27 cellular contexts compared by ENCODE assay signal in genomic region chr1:13443506-13443905, GRCh38. TPM values are rescaled to one million over a fixed set of nuclear protein-coding genes. Genes with fewer than 3 reads are reported as not detected.
DNase-seq lines count a peak whose midpoint lies in the region; ATAC-seq, FAIRE-seq and TF ChIP-seq lines count a peak whose summit lies in the region.
"Had no signal": no experiment of that assay in that cellular context is flagged by ENCODE, and none has a peak within 500 bp of the region (broad histone marks: within the 10 kb centered on the region; RNA-seq: fewer than 3 reads in every experiment).

No MANE protein-coding gene starts in this region.

- no peaks in the 10 kb centered on the region for H3K79me2 ChIP-seq in astrocyte (ENCODE audit: insufficient read depth, low read length)
- H3K79me2 ChIP-seq in GM23338 (replicated peaks; ENCODE audit: insufficient read depth), result no peaks in the 10 kb centered on the region

- H2AK5ac ChIP-seq in neuronal stem cell (ENCODE audit: low read depth, low read length), result no peak overlapping the region

- 56 to 69% methylated on average over 6 to 8 of the region's 8 CpGs for WGBS in endodermal cell (ENCODE audit: insufficient coverage in 1 of 2, insufficient read length in 1 of 2), 2 experiments
- no CpG with 5 or more reads among the region's 8 CpGs for WGBS in neuronal stem cell (ENCODE audit: extremely low coverage in 2 of 2, insufficient read length in 2 of 2, insufficient replicate concordance in 1 of 2), 2 donors

- TF ChIP-seq CTCF in astrocyte (IDR thresholded peaks at IDR 0.05; ENCODE audit: insufficient read depth, low read depth, low read length) (no peak), endodermal cell (conservative IDR thresholded peaks at IDR 0.05) (no peak), gastrocnemius medialis (IDR thresholded peaks at IDR 0.05 in 4 of 5, conservative IDR thresholded peaks at IDR 0.05 in 1 of 5) (no peak), kidney (IDR thresholded peaks at IDR 0.05; ENCODE audit: borderline replicate concordance, extremely low read depth, insufficient read depth) (no peak), GM23338 (conservative IDR thresholded peaks at IDR 0.05; ENCODE audit: low read depth in 2 of 2) (no peak), colonic mucosa (IDR thresholded peaks at IDR 0.05) (no peak)

- H2BK120ac ChIP-seq in neuronal stem cell (ENCODE audit: low read depth, low read length), result no peak overlapping the region

- H4K91ac ChIP-seq in neuronal stem cell (ENCODE audit: low read depth, low read length, poor library complexity), result no peak overlapping the region

- no peak overlapping the region for H2BK15ac ChIP-seq in neuronal stem cell (ENCODE audit: low read length)

- H3K27me3 ChIP-seq in astrocyte (ENCODE audit: insufficient read depth, low read length), result no peaks in the 10 kb centered on the region
- H3K27me3 ChIP-seq in endodermal cell (ENCODE audit: control insufficient read depth, insufficient read depth, low read length, poor library complexity, severe bottlenecking), result no peaks in the 10 kb centered on the region
- no peaks in the 10 kb centered on the region for H3K27me3 ChIP-seq in neuronal stem cell (ENCODE audit: control insufficient read depth in 3 of 3, insufficient read depth in 3 of 3, low read depth in 1 of 3, low read length in 3 of 3)
- H3K27me3 ChIP-seq in gastrocnemius medialis, result no peaks in the 10 kb centered on the region
- no peaks in the 10 kb centered on the region for H3K27me3 ChIP-seq in GM23338 (ENCODE audit: insufficient read depth)
- no peaks in the 10 kb centered on the region for H3K27me3 ChIP-seq in colonic mucosa
- H3K27me3 ChIP-seq: BE2C; BLaER1 treated with 17β-estradiol and CSF1 and Interleukin-3, amounts not matched to agents 10 nM and 100 nM had no signal

- H3K18ac ChIP-seq in neuronal stem cell (ENCODE audit: low read length), result no peak overlapping the region

- H3K27me3 Mint-ChIP-seq in astrocyte (ENCODE audit: low read depth, unreplicated experiment) (no peaks in the 10 kb centered on the region), endodermal cell (ENCODE audit: insufficient read depth) (no peaks in the 10 kb centered on the region), GM23338 (ENCODE audit: insufficient read depth, low read depth, poor library complexity) (peaks cover 7% of the 10 kb centered on the region)

- intact Hi-C loops in gastrocnemius medialis (cut with DNase I; ENCODE audit: low total_unique reads) (no loop called here), kidney (cut with DNase I) (no loop called here), colonic mucosa (cut with DNase I) (no loop called here)

- no peak overlapping the region for H2BK12ac ChIP-seq in neuronal stem cell (ENCODE audit: low read length)

- no peak overlapping the region for H3K23ac ChIP-seq in neuronal stem cell (ENCODE audit: low read depth, low read length, poor library complexity)

- H3K14ac ChIP-seq in neuronal stem cell (ENCODE audit: low read length), result no peak overlapping the region

- DNase-seq in astrocyte (ENCODE audit: low read depth), result peak; percentile 6
- no peak for DNase-seq in endodermal cell
- DNase-seq in neuronal stem cell (ENCODE audit: low spot score), result no peak
- no peak for DNase-seq in gastrocnemius medialis
- DNase-seq in kidney, result no peak
- no peak for DNase-seq in GM23338 (ENCODE audit: low spot score)
- DNase-seq in colonic mucosa, result no peak
- DNase-seq in H4 (ENCODE audit: low spot score), result no peak
- DNase-seq: AML-193; BE2C; CD4-positive, alpha-beta T cell; CD8-positive, alpha-beta memory T cell; DMS 273 treated with DMSO at 0.1 percent for 48 hours; DMS79; EL; GF-D8; GOT3; H7; HCEC 1CT had no signal

- H3K36me3 Mint-ChIP-seq in astrocyte (ENCODE audit: low read depth, unreplicated experiment) (no peaks in the 10 kb centered on the region), endodermal cell (ENCODE audit: low read depth) (no peaks in the 10 kb centered on the region), GM23338 (ENCODE audit: low read depth) (peaks cover 21% of the 10 kb centered on the region; the same call in 2 of the 3 replicates)
- H3K36me3 Mint-ChIP-seq: CD14-positive monocyte; CD8-positive, alpha-beta memory T cell had no signal

- H4K8ac ChIP-seq in neuronal stem cell (ENCODE audit: low read depth, low read length), result no peak overlapping the region

- in situ Hi-C loops in gastrocnemius medialis (cut with MboI; ENCODE audit: low sequenced_read_pairs in 4 of 4), result no loop called here

- no peak for TF ChIP-seq POLR2A in gastrocnemius medialis (IDR thresholded peaks at IDR 0.05)

- H3K4me3 ChIP-seq in astrocyte (ENCODE audit: insufficient read depth, low read depth, low read length) (no peak overlapping the region), endodermal cell (ENCODE audit: low read length) (no peak overlapping the region), neuronal stem cell (ENCODE audit: low read length in 2 of 2) (no peak overlapping the region), gastrocnemius medialis (no peak overlapping the region), kidney (ENCODE audit: low read length in 2 of 2) (no peak overlapping the region), GM23338 (no peak overlapping the region), colonic mucosa (no peak overlapping the region)
- H3K4me3 ChIP-seq: BLaER1 treated with 17β-estradiol and CSF1 and Interleukin-3, amounts not matched to agents 10 nM and 100 nM had no signal

- no peaks in the 10 kb centered on the region for H3K9me2 ChIP-seq in GM23338 (ENCODE audit: insufficient read depth)

- no peaks in the 10 kb centered on the region for H3K9me3 ChIP-seq in astrocyte (ENCODE audit: insufficient read depth, low read depth, low read length)
- no peaks in the 10 kb centered on the region for H3K9me3 ChIP-seq in endodermal cell (ENCODE audit: control insufficient read depth, low read length)
- H3K9me3 ChIP-seq in neuronal stem cell (replicated peaks in 1 of 2; ENCODE audit: control insufficient read depth in 2 of 2, insufficient read depth in 1 of 2, low read depth in 1 of 2, low read length in 2 of 2), result peaks cover 0 to 6% of the 10 kb centered on the region in 2 donors
- no peaks in the 10 kb centered on the region for H3K9me3 ChIP-seq in gastrocnemius medialis
- no peaks in the 10 kb centered on the region for H3K9me3 ChIP-seq in kidney (ENCODE audit: control insufficient read depth in 1 of 2, low read length in 2 of 2)
- H3K9me3 ChIP-seq in colonic mucosa, result no peaks in the 10 kb centered on the region
- H3K9me3 ChIP-seq: BE2C had no signal

- H4K20me1 ChIP-seq in astrocyte (ENCODE audit: insufficient read depth, low read length), result no peaks in the 10 kb centered on the region
- no peaks in the 10 kb centered on the region for H4K20me1 ChIP-seq in GM23338 (replicated peaks; ENCODE audit: insufficient read depth)
- H4K20me1 ChIP-seq: BLaER1 treated with 17β-estradiol and CSF1 and Interleukin-3, amounts not matched to agents 10 nM and 100 nM had no signal

- H2BK5ac ChIP-seq in neuronal stem cell (ENCODE audit: low read length), result no peak overlapping the region

- H3F3A ChIP-seq in GM23338 (replicated peaks; ENCODE audit: low read depth), result no peaks in the 10 kb centered on the region

- H3K4me3 Mint-ChIP-seq in astrocyte (ENCODE audit: unreplicated experiment) (no peak overlapping the region), endodermal cell (no peak overlapping the region), GM23338 (no peak overlapping the region)
- H3K4me3 Mint-ChIP-seq: CD4-positive, alpha-beta T cell; CD8-positive, alpha-beta memory T cell had no signal

- H3K4me1 ChIP-seq in astrocyte (ENCODE audit: insufficient read depth, low read length) (no peaks in the 10 kb centered on the region), endodermal cell (ENCODE audit: control insufficient read depth, insufficient read depth, low read length) (no peaks in the 10 kb centered on the region), neuronal stem cell (ENCODE audit: control insufficient read depth in 2 of 2, insufficient read depth in 1 of 2, low read depth in 1 of 2, low read length in 2 of 2) (no peaks in the 10 kb centered on the region), gastrocnemius medialis (no peaks in the 10 kb centered on the region), kidney (ENCODE audit: control insufficient read depth in 1 of 2, insufficient read depth in 1 of 2, low read depth in 1 of 2, low read length in 2 of 2) (no peaks in the 10 kb centered on the region), GM23338 (ENCODE audit: insufficient read depth) (no peaks in the 10 kb centered on the region), colonic mucosa (no peaks in the 10 kb centered on the region)
- H3K4me1 ChIP-seq: BE2C; BLaER1 treated with 17β-estradiol and CSF1 and Interleukin-3, amounts not matched to agents 10 nM and 100 nM had no signal

- H3K36me3 ChIP-seq in astrocyte (ENCODE audit: insufficient read depth, low read length), result no peaks in the 10 kb centered on the region
- no peaks in the 10 kb centered on the region for H3K36me3 ChIP-seq in endodermal cell (ENCODE audit: control insufficient read depth, insufficient read depth, low read length)
- H3K36me3 ChIP-seq in neuronal stem cell (replicated peaks in 1 of 2; ENCODE audit: control insufficient read depth in 2 of 2, insufficient read depth in 2 of 2, low read length in 2 of 2), result no peaks in the 10 kb centered on the region
- H3K36me3 ChIP-seq in gastrocnemius medialis, result no peaks in the 10 kb centered on the region
- no peaks in the 10 kb centered on the region for H3K36me3 ChIP-seq in kidney (ENCODE audit: control insufficient read depth in 1 of 2, insufficient read depth in 2 of 2, low read length in 2 of 2)
- H3K36me3 ChIP-seq in GM23338 (ENCODE audit: insufficient read depth), result no peaks in the 10 kb centered on the region
- no peaks in the 10 kb centered on the region for H3K36me3 ChIP-seq in colonic mucosa
- H3K36me3 ChIP-seq: BE2C; BLaER1 treated with 17β-estradiol and CSF1 and Interleukin-3, amounts not matched to agents 10 nM and 100 nM had no signal

- no peak overlapping the region for H3K4ac ChIP-seq in neuronal stem cell (ENCODE audit: low read length)

- no peak for ATAC-seq in gastrocnemius medialis
- no peak for ATAC-seq in GM23338

- H2AFZ ChIP-seq in astrocyte (ENCODE audit: low read depth, low read length) (no peak overlapping the region), neuronal stem cell (ENCODE audit: low read length) (peak overlapping the region; percentile 64), GM23338 (no peak overlapping the region)

- H3K9me3 Mint-ChIP-seq in astrocyte (ENCODE audit: unreplicated experiment) (peaks cover 7% of the 10 kb centered on the region), endodermal cell (peaks cover 71% of the 10 kb centered on the region), GM23338 (peaks cover 81% of the 10 kb centered on the region)
- H3K9me3 Mint-ChIP-seq: CD4-positive, alpha-beta T cell; CD8-positive, alpha-beta memory T cell had no signal

- H3K27ac ChIP-seq in astrocyte (ENCODE audit: low read depth, low read length) (no peak overlapping the region), endodermal cell (ENCODE audit: low read depth, low read length) (peak overlapping the region; percentile 66), neuronal stem cell (replicated peaks; ENCODE audit: low read length) (no peak overlapping the region), gastrocnemius medialis (peak overlapping the region in 3 of 4 donors; percentile 1 to 58 (median 36)), kidney (ENCODE audit: low read depth in 2 of 2, low read length in 2 of 2) (no peak overlapping the region), GM23338 (ENCODE audit: low read depth) (no peak overlapping the region), colonic mucosa (no peak overlapping the region)
- H3K27ac ChIP-seq: 22Rv1; BLaER1 treated with 17β-estradiol and CSF1 and Interleukin-3, amounts not matched to agents 10 nM and 100 nM had no signal

- no peak overlapping the region for H3K27ac Mint-ChIP-seq in astrocyte (ENCODE audit: unreplicated experiment)
- H3K27ac Mint-ChIP-seq in endodermal cell, result no peak overlapping the region
- H3K27ac Mint-ChIP-seq in GM23338, result no peak overlapping the region
- H3K27ac Mint-ChIP-seq: CD14-positive monocyte; CD4-positive, alpha-beta T cell; CD8-positive, alpha-beta memory T cell had no signal

- H3K79me1 ChIP-seq in neuronal stem cell (ENCODE audit: low read depth, low read length), result no peaks in the 10 kb centered on the region

- H3K9ac ChIP-seq in astrocyte (ENCODE audit: low read length) (no peak overlapping the region), endodermal cell (ENCODE audit: extremely low read depth, low read length, poor library complexity, severe bottlenecking) (no peak overlapping the region), neuronal stem cell (ENCODE audit: low read depth, low read length, poor library complexity) (no peak overlapping the region), kidney (ENCODE audit: low read length in 2 of 2) (no peak overlapping the region), colonic mucosa (ENCODE audit: low read depth in 2 of 2, low read length in 2 of 2) (no peak overlapping the region)
- H3K9ac ChIP-seq: BLaER1 treated with 17β-estradiol and CSF1 and Interleukin-3, amounts not matched to agents 10 nM and 100 nM had no signal

- no peak overlapping the region for H3K4me2 ChIP-seq in astrocyte (ENCODE audit: low read length)
- no peak overlapping the region for H3K4me2 ChIP-seq in neuronal stem cell (ENCODE audit: insufficient read depth, low read length, poor library complexity, severe bottlenecking)
- no peak overlapping the region for H3K4me2 ChIP-seq in GM23338
- H3K4me2 ChIP-seq: BLaER1 treated with 17β-estradiol and CSF1 and Interleukin-3, amounts not matched to agents 10 nM and 100 nM had no signal

- no peak for FAIRE-seq in astrocyte (lab: Jason Lieb, UNC)
- no peak for FAIRE-seq in kidney (lab: Jason Lieb, UNC)
- FAIRE-seq: A204.1, D721Med, GM12891, GM18507 had no signal

- H3K4me1 Mint-ChIP-seq in astrocyte (ENCODE audit: low read depth, unreplicated experiment), result no peaks in the 10 kb centered on the region
- no peaks in the 10 kb centered on the region for H3K4me1 Mint-ChIP-seq in endodermal cell
- H3K4me1 Mint-ChIP-seq in GM23338, result no peaks in the 10 kb centered on the region
- H3K4me1 Mint-ChIP-seq: CD14-positive monocyte; CD8-positive, alpha-beta memory T cell had no signal

RNA-seq across cellular contexts. Expression of gene PRAMEF20, which starts 33.3 kb away (rescaled TPM):
- total RNA-seq in astrocyte (not detected in 2 replicates), endodermal cell (not detected), gastrocnemius medialis (not detected), kidney (not detected), colonic mucosa (not detected)
- polyA plus RNA-seq in endodermal cell (2013, experiment 1 of 2), result not detected
- polyA plus RNA-seq in endodermal cell (2013, experiment 2 of 2), result not detected
- not detected for polyA plus RNA-seq in neuronal stem cell (2013, experiment 1 of 2)
- polyA plus RNA-seq in neuronal stem cell (2013, experiment 2 of 2), result not detected
- polyA plus RNA-seq in kidney (ENCODE audit: insufficient read depth, low read depth, low replicate concordance) (not detected), GM23338 (2016; fragmentation: Nextera tagmentation; extraction: Ambion mirVana) (not detected in 2 replicates)
- total RNA-seq in GM23338 (2014; rRNA removed; shearing (Covaris generic)), result not detected in 2 replicates
- not detected in 2 replicates for total RNA-seq in H4 (2014; rRNA removed; shearing (Covaris generic))
- total RNA-seq: CD4-positive, alpha-beta T cell; CD8-positive, alpha-beta memory T cell; H7 had no signal
- polyA plus RNA-seq: AG04450; CD14-positive monocyte; CD8-positive, alpha-beta memory T cell had no signal

RNA-seq across cellular contexts. Expression of gene PRAMEF17, which starts 54.1 kb away (rescaled TPM):
- not detected in 2 replicates for total RNA-seq in astrocyte
- total RNA-seq in endodermal cell, result not detected
- not detected for polyA plus RNA-seq in endodermal cell (2013, experiment 1 of 2)
- not detected for polyA plus RNA-seq in endodermal cell (2013, experiment 2 of 2)
- polyA plus RNA-seq in neuronal stem cell (2013, experiment 1 of 2), result not detected
- not detected for polyA plus RNA-seq in neuronal stem cell (2013, experiment 2 of 2)
- not detected for total RNA-seq in gastrocnemius medialis
- not detected for total RNA-seq in kidney
- polyA plus RNA-seq in kidney (ENCODE audit: insufficient read depth, low read depth, low replicate concordance), result not detected
- total RNA-seq in GM23338 (2014; rRNA removed; shearing (Covaris generic)), result not detected in 2 replicates
- polyA plus RNA-seq in GM23338 (2016; fragmentation: Nextera tagmentation; extraction: Ambion mirVana), result not detected in 2 replicates
- total RNA-seq in colonic mucosa, result not detected
- total RNA-seq in H4 (2014; rRNA removed; shearing (Covaris generic)), result not detected in 2 replicates
- total RNA-seq: CD4-positive, alpha-beta T cell; CD8-positive, alpha-beta memory T cell; H7 had no signal
- polyA plus RNA-seq: AG04450; CD14-positive monocyte; CD8-positive, alpha-beta memory T cell had no signal

Comparison
In these comparisons a context has a peak if more than half of its experiments do, and no peak if none do; other contexts are left out.
1. H3K27ac ChIP-seq: peak in endodermal cell (single experiment) and gastrocnemius medialis (3 of 4); none in astrocyte (single experiment), neuronal stem cell (single experiment), kidney (0 of 2), GM23338 (single experiment) and colonic mucosa (single experiment).